ENCODE assay signal across 8 cellular contexts in the genomic region with DNA sequence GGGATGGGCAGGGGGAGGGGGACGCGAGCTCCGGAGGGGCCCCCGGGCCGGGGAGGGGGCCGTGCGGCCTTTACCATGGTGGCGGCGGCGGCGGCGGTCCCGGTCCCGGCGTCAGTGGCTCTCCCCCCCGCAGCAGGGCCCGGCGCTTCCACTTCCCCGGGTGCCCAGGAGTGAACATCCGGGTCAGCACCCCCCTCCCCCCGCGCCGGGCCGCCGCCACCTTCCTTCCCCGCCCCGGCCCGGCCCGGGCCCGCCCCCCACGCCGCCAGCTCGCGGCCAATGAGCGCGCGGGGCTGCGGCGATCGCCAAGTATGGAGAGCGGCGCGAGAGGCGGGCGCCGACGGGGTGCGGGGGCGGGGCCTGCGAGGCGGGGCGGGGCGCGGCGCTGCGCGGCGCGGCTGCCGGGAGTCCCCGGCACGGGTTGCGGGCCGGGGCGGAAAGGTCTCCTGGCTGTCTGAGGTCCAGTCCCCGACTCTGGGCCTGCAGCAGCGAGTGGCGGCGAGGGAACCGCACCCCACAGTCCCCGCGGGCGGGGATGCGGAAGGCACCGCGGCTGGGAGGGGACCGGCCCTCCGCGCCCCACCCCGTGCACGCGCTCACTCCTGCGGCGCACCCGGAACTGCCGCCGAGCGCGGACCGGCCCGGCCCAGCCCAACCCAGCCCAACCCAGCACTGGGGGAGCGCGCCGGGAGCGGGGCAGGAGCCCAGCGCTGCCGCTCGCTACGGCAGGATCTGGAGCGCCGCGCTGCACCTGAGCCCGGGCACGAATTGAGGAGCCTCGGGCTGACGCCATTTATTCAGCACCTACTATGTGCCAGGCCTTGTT. TPM values are rescaled to one million over a fixed set of nuclear protein-coding genes. Genes with fewer than 3 reads are reported as not detected.
DNase-seq lines count a peak whose midpoint lies in the region; ATAC-seq, FAIRE-seq and TF ChIP-seq lines count a peak whose summit lies in the region.

A gene (minus strand): TSS at position 178 of the 826 bp plus-strand sequence. CDS start 101 bp downstream, at position 77.

- H3K27ac Mint-ChIP-seq in T-helper 2 cell treated with Interferon-gamma antibody and Interleukin-4, amounts not matched to agents 5 μg/mL and 100 μg/mL, for 36 hours = peak within 1 kb of the TSS; percentile 91

- H3K36me3 Mint-ChIP-seq in T-helper 2 cell treated with Interferon-gamma antibody and Interleukin-4, amounts not matched to agents 5 μg/mL and 100 μg/mL, for 36 hours (ENCODE audit: low read depth) = peaks cover 35% of the 10 kb centered on the region

- no peaks in the 10 kb centered on the region for H3K27me3 Mint-ChIP-seq in T-helper 2 cell treated with Interferon-gamma antibody and Interleukin-4, amounts not matched to agents 5 μg/mL and 100 μg/mL, for 36 hours (ENCODE audit: low read depth)

- H3K9me3 Mint-ChIP-seq in T-helper 2 cell treated with Interferon-gamma antibody and Interleukin-4, amounts not matched to agents 5 μg/mL and 100 μg/mL, for 36 hours = no peaks in the 10 kb centered on the region

- H3K4me1 Mint-ChIP-seq in T-helper 2 cell treated with Interferon-gamma antibody and Interleukin-4, amounts not matched to agents 5 μg/mL and 100 μg/mL, for 36 hours (ENCODE audit: low read depth) = peaks cover 46% of the 10 kb centered on the region

- peak; percentile 91 for TF ChIP-seq POLR2A in GM15510 (IDR thresholded peaks at IDR 0.05; ENCODE audit: borderline replicate concordance, extremely low read depth, insufficient read length)

- peaks cover 0 to 63% of the 10 kb centered on the region in 2 donors for H3K4me1 ChIP-seq in right atrium auricular region

- DNase-seq in NCI-H1436 (lab: John Stamatoyannopoulos, UW) (peak; percentile 87), anterior cingulate cortex (lab: John Stamatoyannopoulos, UW) (peak; percentile 46 to 96 (median 89)), right atrium auricular region (ENCODE audit: low spot score) (peak; percentile 91), putamen (ENCODE audit: low spot score) (peak; percentile 95), urothelium cell line (ENCODE audit: low spot score) (peak; percentile 97)
- DNase-seq in T-helper 2 cell treated with Interferon-gamma antibody and Interleukin-4, amounts not matched to agents 5 μg/mL and 100 μg/mL, for 36 hours (ENCODE audit: low spot score) = peak; percentile 91

- no peak for FAIRE-seq in urothelium cell line (lab: Jason Lieb, UNC)

- no peaks in the 10 kb centered on the region for H3K9me3 ChIP-seq in right atrium auricular region

- ATAC-seq in HG02840 (IDR thresholded peaks at IDR 0.05; ENCODE audit: low FRiP score, unreplicated experiment) = peak; percentile 74

- H3K36me3 ChIP-seq in right atrium auricular region = peaks cover 7% of the 10 kb centered on the region

- no peak for TF ChIP-seq CTCF in right atrium auricular region (IDR thresholded peaks at IDR 0.05)

- H3K4me3 Mint-ChIP-seq in T-helper 2 cell treated with Interferon-gamma antibody and Interleukin-4, amounts not matched to agents 5 μg/mL and 100 μg/mL, for 36 hours = peak within 1 kb of the TSS; percentile 92

- H3K4me3 ChIP-seq in right atrium auricular region = peak within 1 kb of the TSS; percentile 77 to 92

- H3K27ac ChIP-seq in right atrium auricular region = peak within 1 kb of the TSS; percentile 96

- no peaks in the 10 kb centered on the region for H3K27me3 ChIP-seq in right atrium auricular region

RNA-seq across cellular contexts. Expression of the gene that starts here (rescaled TPM):
- 100 to 1,000 TPM in 1 of 2 donors, 10 to 100 TPM in 1; 87.8 to 122 TPM for total RNA-seq in right atrium auricular region

Comparison
In these comparisons a context has a peak if more than half of its experiments do, and no peak if none do; other contexts are left out.
1. Peak in every context shown above with its lines: DNase-seq, ATAC-seq, H3K4me3 ChIP-seq and H3K27ac ChIP-seq.